ENCODE assay signal across 19 cellular contexts in genomic region chr6:108730556-108731228, GRCh38.
DNase-seq lines count a peak whose midpoint lies in the region; FAIRE-seq and TF ChIP-seq lines count a peak whose summit lies in the region.
"Had no signal": no experiment of that assay in that cellular context is flagged by ENCODE, and none has a peak within 500 bp of the region (broad histone marks: within the 10 kb centered on the region; RNA-seq: fewer than 3 reads in every experiment).

No MANE protein-coding gene starts in this region.

- H3K79me2 ChIP-seq in H1 (ENCODE audit: control insufficient read depth in 1 of 2, insufficient read depth in 2 of 2, low read length in 2 of 2), result no peaks in the 10 kb centered on the region

- H2BK120ac ChIP-seq in H1 (replicated peaks; ENCODE audit: low read depth, low read length), result no peak overlapping the region

- TF ChIP-seq RAD21 in H1 (IDR thresholded peaks at IDR 0.05 in 1 of 2, conservative IDR thresholded peaks at IDR 0.05 in 1 of 2; ENCODE audit: low read depth in 2 of 2, low read length in 2 of 2), result no peak

- no peak for FAIRE-seq in H1 (lab: Jason Lieb, UNC)
- FAIRE-seq: colon, H54, islet of Langerhans had no signal

- H3K27ac ChIP-seq in H1 (ENCODE audit: low read depth, low read length), result no peak overlapping the region
- H3K27ac ChIP-seq: WERI-Rb-1 had no signal

- H3K4ac ChIP-seq in H1 (replicated peaks; ENCODE audit: insufficient read length, low read depth, low read length), result no peak overlapping the region

- H4K20me1 ChIP-seq in H1 (replicated peaks in 1 of 2; ENCODE audit: control insufficient read depth in 1 of 2, insufficient read depth in 2 of 2, low read length in 2 of 2), result no peaks in the 10 kb centered on the region

- H3K23me2 ChIP-seq in H1 (ENCODE audit: low read depth, low read length), result no peaks in the 10 kb centered on the region

- H2BK5ac ChIP-seq in H1 (ENCODE audit: low read depth, low read length), result no peak overlapping the region

- H4K8ac ChIP-seq in H1 (ENCODE audit: extremely low read depth, insufficient read depth, low read length), result no peak overlapping the region

- H3K56ac ChIP-seq in H1 (replicated peaks; ENCODE audit: insufficient read length, low read depth, low read length), result no peak overlapping the region

- CTCF ChIA-PET in H1 (lab: Charles Lee; ENCODE audit: partially characterized antibody), result interaction anchor here (0.9 to 1.4 kb wide), 2 partner anchors 31 to 174 kb away, joined by 3 read pairs; no protein-coding TSS in a partner anchor

- DNase-seq in NCI-H2171 treated with DMSO at 0.1 percent for 48 hours (lab: John Stamatoyannopoulos, UW), result peak; percentile 27
- DNase-seq in NCI-H2171 (lab: John Stamatoyannopoulos, UW), result no peak
- DNase-seq in NCI-H2227 treated with DMSO at 0.1 percent for 48 hours (lab: John Stamatoyannopoulos, UW), result peak; percentile 1
- DNase-seq in H1 (ENCODE audit: low read depth in 1 of 2, low spot score in 2 of 2), result no peak
- DNase-seq in retina, result peak; percentile 18
- DNase-seq in epidermal melanocyte (ENCODE audit: insufficient read length, low spot score), result no peak
- no peak for DNase-seq in posterior cingulate gyrus
- DNase-seq in GOT3 (lab: John Stamatoyannopoulos, UW), result no peak
- DNase-seq: activated CD8-positive, alpha-beta memory T cell treated with anti-CD3 and anti-CD28 coated beads for 24 hours; amniotic stem cell; CD4-positive, CD25-positive, alpha-beta regulatory T cell; NCI-H510A treated with DMSO at 0.1 percent for 48 hours; occipital lobe; stimulated activated naive CD4-positive, alpha-beta T cell treated with Interleukin-2 at 50 U/mL for 16 hours; SW 1271; WERI-Rb-1 had no signal

- intact Hi-C loops in posterior cingulate gyrus (cut with DNase I), result no loop called here

- H3K4me3 ChIP-seq in H1 (ENCODE audit: extremely low read depth in 1 of 4, insufficient read depth in 2 of 4, low read depth in 3 of 4, low read length in 4 of 4), result peak overlapping the region in 1 of 4 experiments; percentile 0; a peak in 1 of 8 replicates

- no peaks in the 10 kb centered on the region for H3K36me3 ChIP-seq in H1 (ENCODE audit: control insufficient read depth in 2 of 4, insufficient read depth in 4 of 4, low read length in 3 of 4)
- H3K36me3 ChIP-seq: WERI-Rb-1 had no signal

- no peak overlapping the region for H3K14ac ChIP-seq in H1 (ENCODE audit: insufficient read length)

- no peak for TF ChIP-seq POLR2A in H1 (IDR thresholded peaks at IDR 0.05; ENCODE audit: control extremely low read depth in 1 of 2, low read depth in 2 of 2, low read length in 2 of 2)

- no peak for TF ChIP-seq EP300 in H1 (IDR thresholded peaks at IDR 0.05; ENCODE audit: borderline replicate concordance in 1 of 2, low read depth in 2 of 2, low read length in 2 of 2)

- peak overlapping the region; percentile 47 for H4K91ac ChIP-seq in H1 (replicated peaks; ENCODE audit: insufficient read length, low read length)

- H2BK12ac ChIP-seq in H1 (ENCODE audit: low read depth, low read length), result no peak overlapping the region

- H3K79me1 ChIP-seq in H1 (ENCODE audit: low read depth, low read length), result no peaks in the 10 kb centered on the region

- no peak overlapping the region for H3K9ac ChIP-seq in H1 (replicated peaks in 1 of 4; ENCODE audit: extremely low read depth in 1 of 4, low read depth in 3 of 4, low read length in 3 of 4)

- H4K5ac ChIP-seq in H1 (ENCODE audit: insufficient read length, low read depth, low read length), result no peak overlapping the region

- H3K4me1 ChIP-seq in H1 (replicated peaks in 1 of 4; ENCODE audit: control insufficient read depth in 3 of 4, insufficient read depth in 4 of 4, low read length in 3 of 4), result peaks cover 6 to 18% (median 17%) of the 10 kb centered on the region in 4 experiments

- no peak overlapping the region for H2BK15ac ChIP-seq in H1 (ENCODE audit: low read length)

- WGBS in H1 (ENCODE audit: extremely low coverage in 1 of 2, insufficient coverage in 1 of 2, insufficient read length in 1 of 2, insufficient replicate concordance in 2 of 2, low coverage in 1 of 2, low lambda C conversion rate in 2 of 2, missing lambda C conversion rate in 1 of 2), 2 experiments, result 49% methylated on average over 10 of the region's 10 CpGs; no CpG with 5 or more reads in 1 of the 2 experiments

- TF ChIP-seq CTCF in H1 (IDR thresholded peaks at IDR 0.05; ENCODE audit: control extremely low read depth in 1 of 3, insufficient read depth in 1 of 3, low read depth in 1 of 3, low read length in 3 of 3), result no peak

- H3K23ac ChIP-seq in H1 (ENCODE audit: insufficient read length), result no peak overlapping the region

- peak overlapping the region; percentile 32 to 74; a peak in 3 of 4 replicates for H3K4me2 ChIP-seq in H1 (ENCODE audit: insufficient read depth in 1 of 2, low read depth in 2 of 2, low read length in 2 of 2)

- H2AK5ac ChIP-seq in H1 (ENCODE audit: low read depth, low read length), result no peak overlapping the region

- POLR2A ChIA-PET in H1 (lab: Charles Lee; ENCODE audit: partially characterized antibody), result interaction anchor here (1.3 kb wide), 1 partner anchor 107 kb away, joined by 3 read pairs; no protein-coding TSS in a partner anchor

- peak overlapping the region; percentile 4; the same call in 1 of the 2 replicates for H2BK20ac ChIP-seq in H1 (ENCODE audit: low read length)

- no peaks in the 10 kb centered on the region for H3K9me3 ChIP-seq in H1 (ENCODE audit: insufficient read depth in 2 of 2, low read depth in 1 of 2, low read length in 1 of 2)

- H3K18ac ChIP-seq in H1 (ENCODE audit: extremely low read depth, low read length), result peak overlapping the region; percentile 10; the same call in 1 of the 2 replicates

- peaks cover 0 to 8% (median 4%) of the 10 kb centered on the region in 4 experiments; a peak in 3 of 7 replicates for H3K27me3 ChIP-seq in H1 (replicated peaks in 1 of 4; ENCODE audit: control insufficient read depth in 3 of 4, extremely low read depth in 1 of 4, insufficient read depth in 3 of 4, low read length in 3 of 4)

- no peak overlapping the region for H2AFZ ChIP-seq in H1 (ENCODE audit: low read length)

TF ChIP-seq in H1, 55 proteins besides CTCF, POLR2A, EP300 and RAD21:
- peak; percentile 21 for TF ChIP-seq TAF7 (optimal IDR thresholded peaks at IDR 0.05; ENCODE audit: borderline replicate concordance, low read depth, low read length)
- TF ChIP-seq KDM4A (IDR thresholded peaks at IDR 0.05; ENCODE audit: low read depth, low read length, severe bottlenecking), result no peak

Comparison
In these comparisons a context has a peak if more than half of its experiments do, and no peak if none do; other contexts are left out.
1. DNase-seq: peak in NCI-H2171 treated with DMSO at 0.1 percent for 48 hours (single experiment), NCI-H2227 treated with DMSO at 0.1 percent for 48 hours (single experiment) and retina (single experiment); none in NCI-H2171 (single experiment), H1 (0 of 2), epidermal melanocyte (single experiment), posterior cingulate gyrus (0 of 10) and GOT3 (single experiment).